Comparison of ENCODE assay signal across 8 cellular contexts in genomic region chr12:47838286-47838931, GRCh38. TPM values are rescaled to one million over a fixed set of nuclear protein-coding genes. Genes with fewer than 3 reads are reported as not detected.
DNase-seq lines count a peak whose midpoint lies in the region; ATAC-seq and TF ChIP-seq lines count a peak whose summit lies in the region.

No MANE protein-coding gene starts in this region.

- no peak overlapping the region for H3K4me3 Mint-ChIP-seq in activated CD8-positive, alpha-beta T cell treated with anti-CD3 and anti-CD28 coated beads, Interleukin-2, amount 10 ng/mL, durations not matched to agents 7 days and 5 days

- no peak overlapping the region for H2AFZ ChIP-seq in KMS-11 (ENCODE audit: low read depth)

- H3K9me3 Mint-ChIP-seq in activated CD8-positive, alpha-beta T cell treated with anti-CD3 and anti-CD28 coated beads, Interleukin-2, amount 10 ng/mL, durations not matched to agents 7 days and 5 days (ENCODE audit: insufficient read depth) = no peaks in the 10 kb centered on the region

- no peak overlapping the region for H3K4me3 ChIP-seq in KMS-11 (IDR thresholded peaks at IDR 0.05; ENCODE audit: insufficient read depth, low read depth, low read length)
- H3K4me3 ChIP-seq in psoas muscle = no peak overlapping the region

- H3K27ac Mint-ChIP-seq in activated CD8-positive, alpha-beta T cell treated with anti-CD3 and anti-CD28 coated beads, Interleukin-2, amount 10 ng/mL, durations not matched to agents 7 days and 5 days = no peak overlapping the region

- TF ChIP-seq CTCF in KMS-11 (conservative IDR thresholded peaks at IDR 0.05; ENCODE audit: low read depth, low read length) (peak; percentile 67), psoas muscle (IDR thresholded peaks at IDR 0.05) (peak; percentile 62)

- peaks cover 52% of the 10 kb centered on the region for H3K4me1 Mint-ChIP-seq in activated CD8-positive, alpha-beta T cell treated with anti-CD3 and anti-CD28 coated beads, Interleukin-2, amount 10 ng/mL, durations not matched to agents 7 days and 5 days (ENCODE audit: low read depth)

- no peak for ATAC-seq in activated CD8-positive, alpha-beta T cell treated with anti-CD3 and anti-CD28 coated beads, Interleukin-2, amount 10 ng/mL, durations not matched to agents 7 days and 5 days
- ATAC-seq in psoas muscle (peak; percentile 38 to 82 (median 59)), HG03025 (IDR thresholded peaks at IDR 0.05; ENCODE audit: low FRiP score, unreplicated experiment) (no peak), HG02763 (IDR thresholded peaks at IDR 0.05; ENCODE audit: unreplicated experiment) (no peak)

- peaks cover 2% of the 10 kb centered on the region for H3K27me3 Mint-ChIP-seq in activated CD8-positive, alpha-beta T cell treated with anti-CD3 and anti-CD28 coated beads, Interleukin-2, amount 10 ng/mL, durations not matched to agents 7 days and 5 days (ENCODE audit: low read depth)

- intact Hi-C loops in psoas muscle (cut with DNase I) = loop anchor here in 1 of 2 donors (2.0 kb wide), 2 partner anchors 42 to 122 kb away; no protein-coding TSS in a partner anchor

- H3K9me3 ChIP-seq in psoas muscle = no peaks in the 10 kb centered on the region

- CTCF ChIA-PET in activated CD8-positive, alpha-beta T cell treated with anti-CD3 and anti-CD28 coated beads, Interleukin-2, amount 10 ng/mL, durations not matched to agents 7 days and 5 days (lab: Charles Lee) = interaction anchor here (0.7 to 21.0 kb wide), 45 partner anchors 10 to 476 kb away, joined by 3 to 1049 read pairs (median 6); partner anchors contain the start of genes ENDOU, HDAC7, SLC48A1 and TMEM106C

- H3K36me3 Mint-ChIP-seq in activated CD8-positive, alpha-beta T cell treated with anti-CD3 and anti-CD28 coated beads, Interleukin-2, amount 10 ng/mL, durations not matched to agents 7 days and 5 days (ENCODE audit: low read depth) = peaks cover 3% of the 10 kb centered on the region

- H3K27me3 ChIP-seq in KMS-11 (ENCODE audit: insufficient read depth, low read depth) (no peaks in the 10 kb centered on the region), psoas muscle (ENCODE audit: insufficient read depth in 3 of 3, low read length in 2 of 3) (no peaks in the 10 kb centered on the region)

- H3K4me1 ChIP-seq in KMS-11 (ENCODE audit: low read depth, poor library complexity, severe bottlenecking) (peaks cover 39% of the 10 kb centered on the region), psoas muscle (peaks cover 29% of the 10 kb centered on the region)

- H3K36me3 ChIP-seq in KMS-11 (ENCODE audit: insufficient read depth) = no peaks in the 10 kb centered on the region
- H3K36me3 ChIP-seq in psoas muscle (ENCODE audit: insufficient read depth in 1 of 2, low read depth in 1 of 2) = no peaks in the 10 kb centered on the region

- POLR2A ChIA-PET in activated CD8-positive, alpha-beta T cell treated with anti-CD3 and anti-CD28 coated beads, Interleukin-2, amount 10 ng/mL, durations not matched to agents 7 days and 5 days (lab: Charles Lee) = interaction anchor here (0.6 to 16.4 kb wide), 9 partner anchors 10 to 360 kb away, joined by 3 to 642 read pairs (median 5); partner anchors contain the start of gene HDAC7

- no peak overlapping the region for H3K9ac ChIP-seq in KMS-11

- DNase-seq in DMS53 (lab: John Stamatoyannopoulos, UW) (peak; percentile 82), globus pallidus (ENCODE audit: low spot score) (peak; percentile 59), psoas muscle (no peak), ecto neural progenitor cell (ENCODE audit: low spot score) (no peak)
- peak; percentile 56 for DNase-seq in activated CD8-positive, alpha-beta T cell treated with anti-CD3 and anti-CD28 coated beads, Interleukin-2, amount 10 ng/mL, durations not matched to agents 7 days and 5 days

- H4K20me1 ChIP-seq in KMS-11 (ENCODE audit: insufficient read depth) = no peaks in the 10 kb centered on the region

- H3K27ac ChIP-seq in KMS-11 = no peak overlapping the region
- H3K27ac ChIP-seq in psoas muscle = no peak overlapping the region

- H3K79me2 ChIP-seq in KMS-11 (ENCODE audit: insufficient read depth, low read depth) = no peaks in the 10 kb centered on the region

- H3K4me2 ChIP-seq in KMS-11 = no peak overlapping the region

- WGBS in psoas muscle, 3 donors = 38 to 45% (median 44%) methylated on average over 10 of the region's 10 CpGs

RNA-seq across cellular contexts. Expression of gene HDAC7, which starts 18.7 kb away (rescaled TPM):
- 100 to 1,000 TPM; 180 to 207 TPM for total RNA-seq in activated CD8-positive, alpha-beta T cell treated with anti-CD3 and anti-CD28 coated beads, Interleukin-2, amount 10 ng/mL, durations not matched to agents 7 days and 5 days
- 10 to 100 TPM; 21.4 to 27.8 (median 23.5) TPM for total RNA-seq in psoas muscle
- 10 to 100 TPM; 11.0 to 25.2 (median 13.6) TPM for polyA plus RNA-seq in psoas muscle

Comparison
In these comparisons a context has a peak if more than half of its experiments do, and no peak if none do; other contexts are left out.
1. DNase-seq: peak in DMS53 (single experiment), activated CD8-positive, alpha-beta T cell treated with anti-CD3 and anti-CD28 coated beads, Interleukin-2, amount 10 ng/mL, durations not matched to agents 7 days and 5 days (single experiment) and globus pallidus (single experiment); none in psoas muscle (0 of 2) and ecto neural progenitor cell (single experiment).
2. ATAC-seq: peak in psoas muscle (4 of 4); none in activated CD8-positive, alpha-beta T cell treated with anti-CD3 and anti-CD28 coated beads, Interleukin-2, amount 10 ng/mL, durations not matched to agents 7 days and 5 days (single experiment), HG03025 (single experiment) and HG02763 (single experiment).
3. RNA of gene HDAC7, which starts 18.7 kb away (total RNA-seq): 180 to 207 TPM in activated CD8-positive, alpha-beta T cell treated with anti-CD3 and anti-CD28 coated beads, Interleukin-2, amount 10 ng/mL, durations not matched to agents 7 days and 5 days; 21.4 to 27.8 TPM in psoas muscle; every median in the first group is over 4 times any median in the second.